ENCODE assay signal across 8 cellular contexts in the genomic region with DNA sequence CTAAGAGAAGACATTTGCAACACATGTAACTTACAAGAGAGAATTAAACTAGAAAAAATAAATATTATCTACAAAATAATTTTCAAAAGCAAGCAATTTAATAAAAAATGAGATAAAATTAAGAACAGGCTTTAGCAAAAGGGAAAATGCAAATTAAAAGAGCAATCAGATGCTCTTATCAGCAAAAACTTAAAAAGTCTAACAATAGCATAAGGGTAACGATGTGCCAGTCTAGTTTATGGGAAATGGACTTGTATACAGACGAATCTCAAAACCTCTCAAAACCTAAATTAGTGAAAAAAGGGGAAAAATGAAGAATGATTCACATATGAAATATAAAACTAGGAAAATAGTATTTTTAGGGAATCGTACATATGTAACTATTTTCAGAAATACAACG. TPM values are rescaled to one million over a fixed set of nuclear protein-coding genes. Genes with fewer than 3 reads are reported as not detected.
A peak's percentile ranks its signal among the peaks of the same experiment; 100 is the strongest.
DNase-seq lines count a peak whose midpoint lies in the region; ATAC-seq and TF ChIP-seq lines count a peak whose summit lies in the region.

No MANE protein-coding gene starts in this region.

- peak overlapping the region; percentile 94 for H3K27ac Mint-ChIP-seq in T-helper 1 cell treated with Interleukin-12 subunit alpha and Interleukin-12 subunit beta and Interleukin-4 antibody, amounts not matched to agents 30 μg/mL and 1 μg/mL, for 36 hours

- H3K27ac ChIP-seq in VCaP: peak overlapping the region; percentile 90
- peak overlapping the region; percentile 97 for H3K27ac ChIP-seq in hepatocyte
- peak overlapping the region; percentile 92 for H3K27ac ChIP-seq in subcutaneous abdominal adipose tissue (ENCODE audit: low read depth, low read length)

- WGBS in hepatocyte (ENCODE audit: low lambda C conversion rate, missing lambda C conversion rate): 13% methylated on average over 4 of the region's 4 CpGs

- peaks cover 38% of the 10 kb centered on the region for H3K79me2 ChIP-seq in hepatocyte

- TF ChIP-seq CTCF in VCaP (conservative IDR thresholded peaks at IDR 0.05) (no peak), hepatocyte (IDR thresholded peaks at IDR 0.05; ENCODE audit: poor library complexity) (no peak)

- H3K4me2 ChIP-seq in hepatocyte: peak overlapping the region; percentile 81

- H3K4me1 Mint-ChIP-seq in T-helper 1 cell treated with Interleukin-12 subunit alpha and Interleukin-12 subunit beta and Interleukin-4 antibody, amounts not matched to agents 30 μg/mL and 1 μg/mL, for 36 hours (ENCODE audit: low read depth): peaks cover 48% of the 10 kb centered on the region

- no peaks in the 10 kb centered on the region for H4K20me1 ChIP-seq in hepatocyte (ENCODE audit: insufficient read depth, poor library complexity, severe bottlenecking)

- H3K36me3 Mint-ChIP-seq in T-helper 1 cell treated with Interleukin-12 subunit alpha and Interleukin-12 subunit beta and Interleukin-4 antibody, amounts not matched to agents 30 μg/mL and 1 μg/mL, for 36 hours (ENCODE audit: low read depth): peaks cover 12% of the 10 kb centered on the region

- H3K36me3 ChIP-seq in hepatocyte (replicated peaks; ENCODE audit: insufficient read depth, low read depth) (no peaks in the 10 kb centered on the region), subcutaneous abdominal adipose tissue (ENCODE audit: control insufficient read depth in 5 of 5, insufficient read depth in 5 of 5, low read length in 5 of 5) (no peaks in the 10 kb centered on the region)

- no peaks in the 10 kb centered on the region for H3K27me3 Mint-ChIP-seq in T-helper 1 cell treated with Interleukin-12 subunit alpha and Interleukin-12 subunit beta and Interleukin-4 antibody, amounts not matched to agents 30 μg/mL and 1 μg/mL, for 36 hours (ENCODE audit: low read depth)

- H3K4me1 ChIP-seq in hepatocyte (ENCODE audit: insufficient read depth): no peaks in the 10 kb centered on the region
- peaks cover 0 to 45% (median 29%) of the 10 kb centered on the region in 5 donors for H3K4me1 ChIP-seq in subcutaneous abdominal adipose tissue (ENCODE audit: control insufficient read depth in 5 of 5, insufficient read depth in 5 of 5, low read length in 5 of 5)

- peak overlapping the region; percentile 99 for H2AFZ ChIP-seq in hepatocyte

- H3K9me2 ChIP-seq in hepatocyte (replicated peaks; ENCODE audit: insufficient read depth): no peaks in the 10 kb centered on the region

- H3K4me3 Mint-ChIP-seq in T-helper 1 cell treated with Interleukin-12 subunit alpha and Interleukin-12 subunit beta and Interleukin-4 antibody, amounts not matched to agents 30 μg/mL and 1 μg/mL, for 36 hours: peak overlapping the region; percentile 93

- ATAC-seq in GM19455 (IDR thresholded peaks at IDR 0.05; ENCODE audit: unreplicated experiment): no peak

- DNase-seq in T-helper 1 cell (no peak), hepatocyte (ENCODE audit: low spot score) (no peak), ureter (ENCODE audit: low spot score) (no peak), dermis blood vessel endothelial cell (no peak)

- H3K4me3 ChIP-seq in hepatocyte (peak overlapping the region; percentile 68), subcutaneous abdominal adipose tissue (ENCODE audit: low read depth in 1 of 5, low read length in 5 of 5) (peak overlapping the region; percentile 83 to 96 (median 90))

- H3K9me3 Mint-ChIP-seq in T-helper 1 cell treated with Interleukin-12 subunit alpha and Interleukin-12 subunit beta and Interleukin-4 antibody, amounts not matched to agents 30 μg/mL and 1 μg/mL, for 36 hours: no peaks in the 10 kb centered on the region

- H3K27me3 ChIP-seq in hepatocyte: no peaks in the 10 kb centered on the region
- no peaks in the 10 kb centered on the region for H3K27me3 ChIP-seq in subcutaneous abdominal adipose tissue (ENCODE audit: control insufficient read depth in 5 of 5, insufficient read depth in 4 of 5, low read length in 5 of 5)

- peak overlapping the region; percentile 67 to 91 (median 80) for H3K9ac ChIP-seq in subcutaneous abdominal adipose tissue (ENCODE audit: low read length in 5 of 5)

- H3K9me3 ChIP-seq in hepatocyte (ENCODE audit: low read depth) (no peaks in the 10 kb centered on the region), subcutaneous abdominal adipose tissue (ENCODE audit: control insufficient read depth in 5 of 5, low read length in 5 of 5) (no peaks in the 10 kb centered on the region)

RNA-seq across cellular contexts. Expression of gene MANEA, which starts 1.1 kb away (rescaled TPM):
- total RNA-seq in hepatocyte: 13.8 and 15.3 TPM in 2 replicates
- polyA plus RNA-seq in hepatocyte: 4.6 and 4.7 TPM in 2 replicates
- 22.4 TPM for total RNA-seq in ureter
- total RNA-seq in dermis blood vessel endothelial cell: 8.8 and 14.8 TPM in 2 replicates
